In genomic region chr11:126426126-126426525, GRCh38 we compare ENCODE assay signal across 17 cellular contexts.
DNase-seq lines count a peak whose midpoint lies in the region; ATAC-seq, FAIRE-seq and TF ChIP-seq lines count a peak whose summit lies in the region.
"Had no signal": no experiment of that assay in that cellular context is flagged by ENCODE, and none has a peak within 500 bp of the region (broad histone marks: within the 10 kb centered on the region; RNA-seq: fewer than 3 reads in every experiment).

No MANE protein-coding gene starts in this region.

- DNase-seq in GM18507 (ENCODE audit: extremely low spot score, insufficient read length, low read depth): no peak
- peak; percentile 35 for DNase-seq in RPMI7951 (ENCODE audit: low read depth)
- peak; percentile 24 for DNase-seq in epithelial cell of esophagus (ENCODE audit: low read depth)
- no peak for DNase-seq in ovary
- DNase-seq in RCC 7860 (ENCODE audit: low spot score): no peak
- DNase-seq in HuH-7 (ENCODE audit: low spot score): no peak
- DNase-seq: C1 segment of cervical spinal cord; CD8-positive, alpha-beta memory T cell; NCI-H1417 treated with DMSO at 0.1 percent for 48 hours; NCI-H187 treated with DMSO at 0.1 percent for 48 hours; NCI-H2227 treated with DMSO at 0.1 percent for 48 hours; NCI-H524 had no signal

- H3K4me1 ChIP-seq in ovary (ENCODE audit: insufficient read depth): peaks cover 41% of the 10 kb centered on the region
- H3K4me1 ChIP-seq: A549 had no signal

- H3K4me3 ChIP-seq in epithelial cell of esophagus (ENCODE audit: low read length) (no peak overlapping the region), ovary (no peak overlapping the region)
- H3K4me3 ChIP-seq: A549, PC-9, SJCRH30 had no signal

- no peak for ATAC-seq in HG03442 (IDR thresholded peaks at IDR 0.05; ENCODE audit: unreplicated experiment)
- ATAC-seq: A549 had no signal

- no peaks in the 10 kb centered on the region for H3K36me3 ChIP-seq in ovary
- H3K36me3 ChIP-seq: SJCRH30 had no signal

- H3K9me3 ChIP-seq in ovary: no peaks in the 10 kb centered on the region
- H3K9me3 ChIP-seq: A549, SJCRH30 had no signal

- TF ChIP-seq CTCF in epithelial cell of esophagus (IDR thresholded peaks at IDR 0.05; ENCODE audit: insufficient read depth, low read depth, low read length, missing control alignments): no peak
- no peak for TF ChIP-seq CTCF in ovary (IDR thresholded peaks at IDR 0.05)

- FAIRE-seq in GM18507 (lab: Jason Lieb, UNC) (peak; percentile 24), RCC 7860 (lab: Jason Lieb, UNC) (no peak)
- FAIRE-seq: A549, D721Med had no signal

- no peak for TF ChIP-seq EP300 in ovary (IDR thresholded peaks at IDR 0.05)

- intact Hi-C loops in ovary (cut with DNase I): loop anchor here in 1 of 4 donors (10.0 kb wide), 1 partner anchor 111 kb away; no protein-coding TSS in a partner anchor

- no peaks in the 10 kb centered on the region for H3K27me3 ChIP-seq in ovary
- H3K27me3 ChIP-seq: SJCRH30 had no signal

- TF ChIP-seq POLR2A in ovary (IDR thresholded peaks at IDR 0.05): no peak

- 92 to 95% (median 93%) methylated on average over 2 of the region's 2 CpGs for WGBS in ovary, 3 donors

- peak overlapping the region; percentile 1 to 75 for H3K27ac ChIP-seq in ovary
- H3K27ac ChIP-seq: A549, PC-9, SJCRH30 had no signal

Comparison
In these comparisons a context has a peak if more than half of its experiments do, and no peak if none do; other contexts are left out.
1. DNase-seq: peak in RPMI7951 (single experiment) and epithelial cell of esophagus (single experiment); none in GM18507 (single experiment), ovary (0 of 5), RCC 7860 (single experiment) and HuH-7 (single experiment).